Comparison of ENCODE assay signal across 1 cellular context in the genomic region with DNA sequence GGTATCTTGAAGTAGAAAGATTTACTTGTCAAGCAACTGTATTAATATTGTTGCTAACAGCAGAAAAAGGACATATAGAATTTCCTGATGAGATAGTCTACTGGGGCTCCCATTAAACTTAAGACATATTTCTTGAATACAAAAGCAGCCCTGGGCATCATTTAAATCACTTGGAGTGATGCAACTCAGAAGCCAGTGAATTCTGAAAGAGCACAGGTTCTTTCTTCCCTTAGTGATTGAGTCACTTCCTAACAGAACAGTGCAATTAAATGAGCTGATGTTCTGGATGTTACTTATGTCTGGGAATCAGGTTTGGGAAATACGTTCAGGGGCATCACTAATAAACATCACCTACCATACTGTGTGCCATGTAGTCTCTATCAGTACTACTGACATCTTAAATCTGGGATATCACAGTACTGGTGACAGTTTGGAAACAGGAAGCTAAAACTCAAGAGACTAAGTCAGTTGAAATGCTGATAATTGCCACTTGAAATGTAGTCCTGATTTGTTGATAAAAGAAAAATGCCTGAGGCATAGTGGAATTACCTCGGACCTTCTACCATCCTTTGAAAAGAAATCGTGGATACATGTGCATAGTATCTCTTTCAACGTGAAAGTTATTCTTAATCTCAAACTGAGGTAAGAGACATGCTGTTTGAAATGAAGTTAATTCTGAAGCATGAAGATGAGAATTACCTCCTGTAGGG.
TF ChIP-seq lines count a peak whose summit lies in the region.

No MANE protein-coding gene starts in this region.

TF ChIP-seq in SK-N-SH treated with all-trans-retinoic acid at 6 μM for 48 hours, 23 proteins besides CTCF, POLR2A, EP300 and RAD21:
- TF ChIP-seq, protein P1, sequence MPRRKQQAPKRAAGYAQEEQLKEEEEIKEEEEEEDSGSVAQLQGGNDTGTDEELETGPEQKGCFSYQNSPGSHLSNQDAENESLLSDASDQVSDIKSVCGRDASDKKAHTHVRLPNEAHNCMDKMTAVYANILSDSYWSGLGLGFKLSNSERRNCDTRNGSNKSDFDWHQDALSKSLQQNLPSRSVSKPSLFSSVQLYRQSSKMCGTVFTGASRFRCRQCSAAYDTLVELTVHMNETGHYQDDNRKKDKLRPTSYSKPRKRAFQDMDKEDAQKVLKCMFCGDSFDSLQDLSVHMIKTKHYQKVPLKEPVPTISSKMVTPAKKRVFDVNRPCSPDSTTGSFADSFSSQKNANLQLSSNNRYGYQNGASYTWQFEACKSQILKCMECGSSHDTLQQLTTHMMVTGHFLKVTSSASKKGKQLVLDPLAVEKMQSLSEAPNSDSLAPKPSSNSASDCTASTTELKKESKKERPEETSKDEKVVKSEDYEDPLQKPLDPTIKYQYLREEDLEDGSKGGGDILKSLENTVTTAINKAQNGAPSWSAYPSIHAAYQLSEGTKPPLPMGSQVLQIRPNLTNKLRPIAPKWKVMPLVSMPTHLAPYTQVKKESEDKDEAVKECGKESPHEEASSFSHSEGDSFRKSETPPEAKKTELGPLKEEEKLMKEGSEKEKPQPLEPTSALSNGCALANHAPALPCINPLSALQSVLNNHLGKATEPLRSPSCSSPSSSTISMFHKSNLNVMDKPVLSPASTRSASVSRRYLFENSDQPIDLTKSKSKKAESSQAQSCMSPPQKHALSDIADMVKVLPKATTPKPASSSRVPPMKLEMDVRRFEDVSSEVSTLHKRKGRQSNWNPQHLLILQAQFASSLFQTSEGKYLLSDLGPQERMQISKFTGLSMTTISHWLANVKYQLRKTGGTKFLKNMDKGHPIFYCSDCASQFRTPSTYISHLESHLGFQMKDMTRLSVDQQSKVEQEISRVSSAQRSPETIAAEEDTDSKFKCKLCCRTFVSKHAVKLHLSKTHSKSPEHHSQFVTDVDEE (CRISPR knock-in tag; IDR thresholded peaks at IDR 0.05): no peak; the same call in 1 of the 2 replicates
- TF ChIP-seq RARB (CRISPR knock-in tag; IDR thresholded peaks at IDR 0.05) (no peak), ISL1 (CRISPR knock-in tag; IDR thresholded peaks at IDR 0.05) (0 out of 2 replicates have a peak, but pooled peaks have one; percentile 11), ZC3H10 (CRISPR knock-in tag; IDR thresholded peaks at IDR 0.05) (no peak), TOX (CRISPR knock-in tag; IDR thresholded peaks at IDR 0.05; ENCODE audit: borderline replicate concordance) (no peak), PPARA (CRISPR knock-in tag; IDR thresholded peaks at IDR 0.05; ENCODE audit: borderline replicate concordance) (no peak), TCF4 (CRISPR knock-in tag; IDR thresholded peaks at IDR 0.05; ENCODE audit: borderline replicate concordance) (no peak)
TF ChIP-seq in SK-N-SH treated with all-trans-retinoic acid at 6 μM for 48 hours: peak in this region for 1.
